ENCODE assay signal across 17 cellular contexts in the genomic region with DNA sequence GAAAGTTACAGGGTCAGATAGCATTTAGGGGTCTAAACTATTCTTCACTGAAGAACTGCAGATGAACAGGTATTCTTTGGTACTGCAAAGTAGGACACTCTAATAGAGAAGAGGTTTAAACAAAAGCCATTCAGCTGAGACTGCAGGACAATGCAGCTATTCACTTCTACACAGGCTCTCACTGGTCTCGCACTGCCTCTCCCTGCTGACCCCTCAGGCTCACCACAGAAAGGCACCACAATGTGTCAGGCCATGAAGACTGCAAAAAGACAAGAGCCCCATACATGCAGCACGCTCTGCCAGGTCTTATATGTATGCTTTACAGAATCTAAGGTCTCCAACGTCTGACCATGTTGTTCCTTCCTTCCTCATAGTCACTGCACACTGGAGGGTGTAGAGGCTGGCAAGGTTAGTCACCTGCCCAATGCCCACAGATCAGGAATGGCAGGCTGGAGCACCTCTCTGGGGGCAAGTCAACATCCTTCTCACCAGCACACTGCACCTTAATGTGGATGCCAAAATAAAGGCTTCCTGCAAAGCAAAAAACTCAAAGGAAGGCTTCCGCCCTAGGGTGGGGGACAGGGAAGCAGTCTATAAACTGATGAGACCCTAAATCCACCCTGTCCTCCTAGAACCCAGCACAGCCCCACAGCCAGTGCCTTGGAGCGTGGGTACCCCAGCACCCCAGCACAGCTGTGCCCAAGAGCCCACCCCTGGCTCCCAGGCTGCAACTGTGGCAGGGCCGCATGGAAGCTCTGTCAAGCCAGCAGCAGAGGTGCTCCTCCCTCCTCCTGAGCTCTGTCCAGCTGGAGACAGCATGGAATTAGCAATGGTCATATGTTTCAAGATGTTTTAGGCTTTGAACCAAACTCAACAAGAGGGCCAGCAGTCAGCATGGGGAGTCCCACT. TPM values are rescaled to one million over a fixed set of nuclear protein-coding genes. Genes with fewer than 3 reads are reported as not detected.
DNase-seq lines count a peak whose midpoint lies in the region; ATAC-seq and TF ChIP-seq lines count a peak whose summit lies in the region.
"Had no signal": no experiment of that assay in that cellular context is flagged by ENCODE, and none has a peak within 500 bp of the region (broad histone marks: within the 10 kb centered on the region; RNA-seq: fewer than 3 reads in every experiment).

No MANE protein-coding gene starts in this region.

- no peaks in the 10 kb centered on the region for H3K79me2 ChIP-seq in fibroblast of lung (ENCODE audit: control insufficient read depth, insufficient read depth, low read length)

- H3K9ac ChIP-seq in fibroblast of lung (ENCODE audit: insufficient read depth, low read length) = no peak overlapping the region

- no peak overlapping the region for H2AFZ ChIP-seq in fibroblast of lung (ENCODE audit: low read length)

- peaks cover 5% of the 10 kb centered on the region for H3K36me3 ChIP-seq in fibroblast of lung (ENCODE audit: control insufficient read depth, insufficient read depth, low read length)

- no peak overlapping the region for H3K4me3 ChIP-seq in fibroblast of lung (replicated peaks in 1 of 4; ENCODE audit: control extremely low read depth in 1 of 4, insufficient read depth in 1 of 4, low read depth in 3 of 4, low read length in 4 of 4)
- H3K4me3 ChIP-seq: adrenal gland, K562, tibial artery had no signal

- no peaks in the 10 kb centered on the region for H4K20me1 ChIP-seq in fibroblast of lung (ENCODE audit: control insufficient read depth, extremely low read depth, insufficient read depth, low read length)

- H3K4me3 Mint-ChIP-seq in activated T-cell treated with anti-CD3 and anti-CD28 coated beads, Interleukin-2, amount 50 U/mL, for 72 hours = no peak overlapping the region
- H3K4me3 Mint-ChIP-seq in activated T-cell treated with anti-CD3 and anti-CD28 coated beads, Interleukin-2, amount 50 U/mL, for 4 hours = no peak overlapping the region
- H3K4me3 Mint-ChIP-seq in nephron = no peak overlapping the region
- no peak overlapping the region for H3K4me3 Mint-ChIP-seq in type B pancreatic cell

- H3K9me3 ChIP-seq in fibroblast of lung (ENCODE audit: control insufficient read depth, insufficient read depth, low read depth, low read length) = no peaks in the 10 kb centered on the region
- H3K9me3 ChIP-seq: adrenal gland, Caco-2, tibial artery had no signal

- no peaks in the 10 kb centered on the region for H3K27me3 Mint-ChIP-seq in activated T-cell treated with anti-CD3 and anti-CD28 coated beads, Interleukin-2, amount 50 U/mL, for 72 hours (ENCODE audit: low read depth)
- H3K27me3 Mint-ChIP-seq in activated T-cell treated with anti-CD3 and anti-CD28 coated beads, Interleukin-2, amount 50 U/mL, for 4 hours (ENCODE audit: low read depth) = no peaks in the 10 kb centered on the region
- H3K27me3 Mint-ChIP-seq in nephron (ENCODE audit: low read depth) (peaks cover 3% of the 10 kb centered on the region), type B pancreatic cell (no peaks in the 10 kb centered on the region)

- peak overlapping the region; percentile 44 for H3K27ac Mint-ChIP-seq in activated T-cell treated with anti-CD3 and anti-CD28 coated beads, Interleukin-2, amount 50 U/mL, for 72 hours
- H3K27ac Mint-ChIP-seq in nephron (peak overlapping the region in 2 of 3 experiments; percentile 56 to 65), type B pancreatic cell (peak overlapping the region; percentile 50)

- H3K36me3 Mint-ChIP-seq in activated T-cell treated with anti-CD3 and anti-CD28 coated beads, Interleukin-2, amount 50 U/mL, for 72 hours (ENCODE audit: insufficient read depth in 2 of 2) = peaks cover 8 to 21% of the 10 kb centered on the region in 2 donors
- peaks cover 20% of the 10 kb centered on the region for H3K36me3 Mint-ChIP-seq in activated T-cell treated with anti-CD3 and anti-CD28 coated beads, Interleukin-2, amount 50 U/mL, for 4 hours (ENCODE audit: insufficient read depth)
- peaks cover 61% of the 10 kb centered on the region for H3K36me3 Mint-ChIP-seq in nephron (ENCODE audit: low read depth)
- H3K36me3 Mint-ChIP-seq in type B pancreatic cell = peaks cover 11% of the 10 kb centered on the region

- H3K4me1 Mint-ChIP-seq in activated T-cell treated with anti-CD3 and anti-CD28 coated beads, Interleukin-2, amount 50 U/mL, for 72 hours (ENCODE audit: low read depth) = no peaks in the 10 kb centered on the region
- H3K4me1 Mint-ChIP-seq in activated T-cell treated with anti-CD3 and anti-CD28 coated beads, Interleukin-2, amount 50 U/mL, for 4 hours (ENCODE audit: low read depth) = no peaks in the 10 kb centered on the region
- H3K4me1 Mint-ChIP-seq in nephron (no peaks in the 10 kb centered on the region), type B pancreatic cell (ENCODE audit: unreplicated experiment) (peaks cover 6% of the 10 kb centered on the region)

- no peak for DNase-seq in activated T-cell treated with anti-CD3 and anti-CD28 coated beads, Interleukin-2, amount 50 U/mL, for 72 hours
- DNase-seq in activated T-cell treated with anti-CD3 and anti-CD28 coated beads, Interleukin-2, amount 50 U/mL, for 4 hours = no peak
- DNase-seq in fibroblast of lung (ENCODE audit: low read depth in 2 of 2) (peak; percentile 26 to 37), type B pancreatic cell (ENCODE audit: extremely low spot score, unreplicated experiment) (no peak), T1000 (lab: John Stamatoyannopoulos, UW) (no peak), iPS-NIHi7 (ENCODE audit: extremely low spot score) (no peak)
- DNase-seq: adrenal gland; Caco-2; effector memory CD4-positive, alpha-beta T cell; NCI-H1417; SIG-M5; tibial artery had no signal

- H3K27ac ChIP-seq in fibroblast of lung (ENCODE audit: insufficient read depth, low read length) = no peak overlapping the region
- H3K27ac ChIP-seq: adrenal gland, tibial artery had no signal

- H3K9me3 Mint-ChIP-seq in activated T-cell treated with anti-CD3 and anti-CD28 coated beads, Interleukin-2, amount 50 U/mL, for 72 hours = no peaks in the 10 kb centered on the region
- H3K9me3 Mint-ChIP-seq in activated T-cell treated with anti-CD3 and anti-CD28 coated beads, Interleukin-2, amount 50 U/mL, for 4 hours = no peaks in the 10 kb centered on the region
- H3K9me3 Mint-ChIP-seq in nephron = no peaks in the 10 kb centered on the region
- no peaks in the 10 kb centered on the region for H3K9me3 Mint-ChIP-seq in type B pancreatic cell

- H3K4me1 ChIP-seq in fibroblast of lung (ENCODE audit: control insufficient read depth, extremely low read depth, insufficient read depth, low read length) = no peaks in the 10 kb centered on the region
- H3K4me1 ChIP-seq: Caco-2 had no signal

- no peak for ATAC-seq in activated T-cell treated with anti-CD3 and anti-CD28 coated beads, Interleukin-2, amount 50 U/mL, for 72 hours (replicated peaks in 1 of 2)
- ATAC-seq in activated T-cell treated with anti-CD3 and anti-CD28 coated beads, Interleukin-2, amount 50 U/mL, for 4 hours = no peak
- no peak for ATAC-seq in HG02840 (IDR thresholded peaks at IDR 0.05; ENCODE audit: low FRiP score, unreplicated experiment)
- ATAC-seq: K562 had no signal

- no peak for TF ChIP-seq CTCF in fibroblast of lung (conservative IDR thresholded peaks at IDR 0.05 in 1 of 2, IDR thresholded peaks at IDR 0.05 in 1 of 2; ENCODE audit: low read depth in 1 of 2, low read length in 2 of 2)
- no peak for TF ChIP-seq CTCF in nephron (IDR thresholded peaks at IDR 0.05; ENCODE audit: unreplicated experiment in 3 of 3)
- no peak for TF ChIP-seq CTCF in type B pancreatic cell (conservative IDR thresholded peaks at IDR 0.05)

- H3K27me3 ChIP-seq in fibroblast of lung (ENCODE audit: control insufficient read depth, insufficient read depth, low read length) = no peaks in the 10 kb centered on the region
- H3K27me3 ChIP-seq: adrenal gland, tibial artery had no signal

- H3K4me2 ChIP-seq in fibroblast of lung (ENCODE audit: extremely low read depth, insufficient read depth, low read length) = no peak overlapping the region

RNA-seq across cellular contexts. Expression of gene RNU4ATAC, which starts 10.7 kb away (rescaled TPM):
- total RNA-seq in activated T-cell treated with anti-CD3 and anti-CD28 coated beads, Interleukin-2, amount 50 U/mL, for 72 hours = not detected
- total RNA-seq in activated T-cell treated with anti-CD3 and anti-CD28 coated beads, Interleukin-2, amount 50 U/mL, for 4 hours = not detected
- under 0.01 TPM in 1 of 2 replicates, not detected in the other for total RNA-seq in fibroblast of lung
- polyA plus RNA-seq in fibroblast of lung = not detected in 2 replicates
- not detected in 2 replicates for polyA plus RNA-seq in fibroblast of lung (2012)
- under 0.01 TPM in 2 replicates for polyA minus RNA-seq in fibroblast of lung (ENCODE audit: low replicate concordance)
- not detected in 2 replicates for total RNA-seq in type B pancreatic cell (ENCODE audit: low replicate concordance)
- total RNA-seq: A673, adrenal gland, Caco-2, mucosa of gallbladder had no signal
- polyA plus RNA-seq: adrenal gland, K562 had no signal

Comparison
In these comparisons a context has a peak if more than half of its experiments do, and no peak if none do; other contexts are left out.
1. DNase-seq: peak in fibroblast of lung (2 of 2); none in activated T-cell treated with anti-CD3 and anti-CD28 coated beads, Interleukin-2, amount 50 U/mL, for 72 hours (0 of 2), activated T-cell treated with anti-CD3 and anti-CD28 coated beads, Interleukin-2, amount 50 U/mL, for 4 hours (single experiment), type B pancreatic cell (single experiment), T1000 (single experiment) and iPS-NIHi7 (single experiment).
2. Peak in every context shown above with its lines, with median percentiles within 50 percentile points of each other: H3K27ac Mint-ChIP-seq.